In the genomic region with DNA sequence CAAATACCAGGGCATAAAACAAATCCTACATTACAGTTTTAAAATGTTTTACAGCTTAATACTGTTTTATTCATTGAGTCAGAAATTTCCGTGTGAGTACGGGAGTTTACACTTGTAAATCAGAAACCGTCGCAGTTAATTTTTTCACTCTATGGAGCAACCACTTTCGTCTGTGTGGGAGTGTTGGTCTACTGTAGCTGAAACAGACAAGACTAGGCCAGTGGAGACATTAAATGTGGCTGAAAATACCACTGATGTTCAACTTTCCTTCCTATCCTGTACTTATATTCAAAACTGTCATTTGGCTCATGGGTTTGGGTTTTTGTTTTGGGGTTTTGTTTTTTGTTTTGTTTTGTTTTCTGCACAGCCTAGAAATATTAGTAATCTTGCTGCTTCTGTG, we compare ENCODE assay signal across 18 cellular contexts.
A peak's percentile ranks its signal among the peaks of the same experiment; 100 is the strongest.
DNase-seq lines count a peak whose midpoint lies in the region; ATAC-seq and TF ChIP-seq lines count a peak whose summit lies in the region.
"Had no signal": no experiment of that assay in that cellular context is flagged by ENCODE, and none has a peak within 500 bp of the region (broad histone marks: within the 10 kb centered on the region; RNA-seq: fewer than 3 reads in every experiment).

No MANE protein-coding gene starts in this region.

- H3K9me3 ChIP-seq in thyroid gland: no peaks in the 10 kb centered on the region
- H3K9me3 ChIP-seq: neutrophil, upper lobe of right lung had no signal

- TF ChIP-seq POLR2A in thyroid gland (IDR thresholded peaks at IDR 0.05): no peak

- H3K4me1 ChIP-seq in thyroid gland: peaks cover 0 to 6% of the 10 kb centered on the region in 2 donors
- H3K4me1 ChIP-seq: upper lobe of right lung had no signal

- peak; percentile 4 for DNase-seq in activated T-cell treated with anti-CD3 and anti-CD28 coated beads for 24 hours (ENCODE audit: low read depth)
- DNase-seq in activated T-cell treated with anti-CD3 and anti-CD28 coated beads, Interleukin-2, amount 50 U/mL, for 1 hour: no peak
- peak; percentile 88 for DNase-seq in amniotic epithelial cell (ENCODE audit: low read depth)
- DNase-seq in stimulated activated effector memory CD8-positive, alpha-beta T cell treated with anti-CD3 and anti-CD28 coated beads, Interleukin-12 subunit alpha, Interleukin-12 subunit beta, amount 100 ng/mL, for 72 hours (ENCODE audit: low spot score in 2 of 2): no peak
- DNase-seq in thyroid gland: no peak
- no peak for DNase-seq in immature natural killer cell
- DNase-seq in amygdala (lab: John Stamatoyannopoulos, UW): no peak
- DNase-seq: activated naive CD4-positive, alpha-beta T cell; CD8-positive, alpha-beta T cell; glutamatergic neuron; midbrain; NCI-H1694; NCI-H446 treated with DMSO at 0.1 percent for 48 hours; upper lobe of right lung had no signal

- ATAC-seq in HG02884 (IDR thresholded peaks at IDR 0.05; ENCODE audit: unreplicated experiment): peak; percentile 71
- peak; percentile 92 for ATAC-seq in stimulated activated effector memory CD8-positive, alpha-beta T cell treated with anti-CD3 and anti-CD28 coated beads, Interleukin-12 subunit alpha, Interleukin-12 subunit beta, amount 100 ng/mL, for 72 hours
- ATAC-seq: CD8-positive, alpha-beta T cell; stimulated activated memory B cell treated with anti-CD40 and anti-IgM and Interleukin-4, amounts not matched to agents 10 μg/mL and 1 μg/mL and 100 μg/mL, for 72 hours; upper lobe of right lung had no signal

- H3K4me3 ChIP-seq in thyroid gland (replicated peaks in 1 of 3): no peak overlapping the region
- H3K4me3 ChIP-seq: upper lobe of right lung had no signal

- H3K27ac Mint-ChIP-seq in stimulated activated effector memory CD8-positive, alpha-beta T cell treated with anti-CD3 and anti-CD28 coated beads, Interleukin-12 subunit alpha, Interleukin-12 subunit beta, amount 100 ng/mL, for 72 hours: no peak overlapping the region
- H3K27ac Mint-ChIP-seq in immature natural killer cell: no peak overlapping the region
- H3K27ac Mint-ChIP-seq: CD8-positive, alpha-beta T cell; dendritic cell treated with granulocyte-macrophage colony-stimulating factor and Interleukin-4, amounts not matched to agents 40 ng/mL and 50 ng/mL, for 4 days; stimulated activated memory B cell treated with anti-CD40 and anti-IgM and Interleukin-4, amounts not matched to agents 10 μg/mL and 1 μg/mL and 100 μg/mL, for 72 hours had no signal

- no peaks in the 10 kb centered on the region for H3K36me3 Mint-ChIP-seq in stimulated activated effector memory CD8-positive, alpha-beta T cell treated with anti-CD3 and anti-CD28 coated beads, Interleukin-12 subunit alpha, Interleukin-12 subunit beta, amount 100 ng/mL, for 72 hours
- H3K36me3 Mint-ChIP-seq in immature natural killer cell: no peaks in the 10 kb centered on the region
- H3K36me3 Mint-ChIP-seq: CD8-positive, alpha-beta T cell; stimulated activated memory B cell treated with anti-CD40 and anti-IgM and Interleukin-4, amounts not matched to agents 10 μg/mL and 1 μg/mL and 100 μg/mL, for 72 hours had no signal

- no peaks in the 10 kb centered on the region for H3K9me3 Mint-ChIP-seq in stimulated activated effector memory CD8-positive, alpha-beta T cell treated with anti-CD3 and anti-CD28 coated beads, Interleukin-12 subunit alpha, Interleukin-12 subunit beta, amount 100 ng/mL, for 72 hours
- H3K9me3 Mint-ChIP-seq in immature natural killer cell: no peaks in the 10 kb centered on the region
- H3K9me3 Mint-ChIP-seq: CD8-positive, alpha-beta T cell; dendritic cell treated with granulocyte-macrophage colony-stimulating factor and Interleukin-4, amounts not matched to agents 40 ng/mL and 50 ng/mL, for 4 days; stimulated activated memory B cell treated with anti-CD40 and anti-IgM and Interleukin-4, amounts not matched to agents 10 μg/mL and 1 μg/mL and 100 μg/mL, for 72 hours had no signal

- H3K27me3 ChIP-seq in thyroid gland: no peaks in the 10 kb centered on the region
- H3K27me3 ChIP-seq: neutrophil, upper lobe of right lung had no signal

- intact Hi-C loops in thyroid gland (cut with DNase I): no loop called here

- WGBS in thyroid gland, 2 donors: 50 to 57% methylated on average over 5 of the region's 5 CpGs

- no peaks in the 10 kb centered on the region for H3K4me1 Mint-ChIP-seq in stimulated activated effector memory CD8-positive, alpha-beta T cell treated with anti-CD3 and anti-CD28 coated beads, Interleukin-12 subunit alpha, Interleukin-12 subunit beta, amount 100 ng/mL, for 72 hours
- no peaks in the 10 kb centered on the region for H3K4me1 Mint-ChIP-seq in immature natural killer cell
- H3K4me1 Mint-ChIP-seq: stimulated activated memory B cell treated with anti-CD40 and anti-IgM and Interleukin-4, amounts not matched to agents 10 μg/mL and 1 μg/mL and 100 μg/mL, for 72 hours had no signal

- H3K27me3 Mint-ChIP-seq in immature natural killer cell (ENCODE audit: low read depth in 3 of 3): peaks cover 0 to 4% (median 2%) of the 10 kb centered on the region in 3 donors
- H3K27me3 Mint-ChIP-seq: dendritic cell treated with granulocyte-macrophage colony-stimulating factor and Interleukin-4, amounts not matched to agents 40 ng/mL and 50 ng/mL, for 4 days; stimulated activated memory B cell treated with anti-CD40 and anti-IgM and Interleukin-4, amounts not matched to agents 10 μg/mL and 1 μg/mL and 100 μg/mL, for 72 hours had no signal

- no peak overlapping the region for H3K4me3 Mint-ChIP-seq in stimulated activated effector memory CD8-positive, alpha-beta T cell treated with anti-CD3 and anti-CD28 coated beads, Interleukin-12 subunit alpha, Interleukin-12 subunit beta, amount 100 ng/mL, for 72 hours
- H3K4me3 Mint-ChIP-seq in immature natural killer cell: no peak overlapping the region
- H3K4me3 Mint-ChIP-seq: CD8-positive, alpha-beta T cell; dendritic cell treated with granulocyte-macrophage colony-stimulating factor and Interleukin-4, amounts not matched to agents 40 ng/mL and 50 ng/mL, for 4 days; stimulated activated memory B cell treated with anti-CD40 and anti-IgM and Interleukin-4, amounts not matched to agents 10 μg/mL and 1 μg/mL and 100 μg/mL, for 72 hours had no signal

- TF ChIP-seq CTCF in thyroid gland (IDR thresholded peaks at IDR 0.05): no peak

- no peaks in the 10 kb centered on the region for H3K36me3 ChIP-seq in thyroid gland
- H3K36me3 ChIP-seq: neutrophil, upper lobe of right lung had no signal

- no peak overlapping the region for H3K27ac ChIP-seq in thyroid gland
- H3K27ac ChIP-seq: neutrophil, upper lobe of right lung had no signal

Comparison
In these comparisons a context has a peak if more than half of its experiments do, and no peak if none do; other contexts are left out.
1. DNase-seq: peak in activated T-cell treated with anti-CD3 and anti-CD28 coated beads for 24 hours (single experiment) and amniotic epithelial cell (single experiment); none in activated T-cell treated with anti-CD3 and anti-CD28 coated beads, Interleukin-2, amount 50 U/mL, for 1 hour (single experiment), stimulated activated effector memory CD8-positive, alpha-beta T cell treated with anti-CD3 and anti-CD28 coated beads, Interleukin-12 subunit alpha, Interleukin-12 subunit beta, amount 100 ng/mL, for 72 hours (0 of 2), thyroid gland (0 of 2), immature natural killer cell (0 of 3) and amygdala (0 of 56).